In genomic region chr6:84218091-84218490, GRCh38 we compare ENCODE assay signal across 1 cellular context.
TF ChIP-seq lines count a peak whose summit lies in the region.

No MANE protein-coding gene starts in this region.

TF ChIP-seq in H1, 55 proteins besides CTCF, POLR2A, EP300 and RAD21:
- TF ChIP-seq POU5F1 (IDR thresholded peaks at IDR 0.05; ENCODE audit: low read depth, low read length): 0 out of 2 replicates have a peak, but pooled peaks have one; percentile 16
- no peak for TF ChIP-seq YY1 (IDR thresholded peaks at IDR 0.05; ENCODE audit: low read depth, low read length)
